ENCODE assay signal across 8 cellular contexts in the genomic region with DNA sequence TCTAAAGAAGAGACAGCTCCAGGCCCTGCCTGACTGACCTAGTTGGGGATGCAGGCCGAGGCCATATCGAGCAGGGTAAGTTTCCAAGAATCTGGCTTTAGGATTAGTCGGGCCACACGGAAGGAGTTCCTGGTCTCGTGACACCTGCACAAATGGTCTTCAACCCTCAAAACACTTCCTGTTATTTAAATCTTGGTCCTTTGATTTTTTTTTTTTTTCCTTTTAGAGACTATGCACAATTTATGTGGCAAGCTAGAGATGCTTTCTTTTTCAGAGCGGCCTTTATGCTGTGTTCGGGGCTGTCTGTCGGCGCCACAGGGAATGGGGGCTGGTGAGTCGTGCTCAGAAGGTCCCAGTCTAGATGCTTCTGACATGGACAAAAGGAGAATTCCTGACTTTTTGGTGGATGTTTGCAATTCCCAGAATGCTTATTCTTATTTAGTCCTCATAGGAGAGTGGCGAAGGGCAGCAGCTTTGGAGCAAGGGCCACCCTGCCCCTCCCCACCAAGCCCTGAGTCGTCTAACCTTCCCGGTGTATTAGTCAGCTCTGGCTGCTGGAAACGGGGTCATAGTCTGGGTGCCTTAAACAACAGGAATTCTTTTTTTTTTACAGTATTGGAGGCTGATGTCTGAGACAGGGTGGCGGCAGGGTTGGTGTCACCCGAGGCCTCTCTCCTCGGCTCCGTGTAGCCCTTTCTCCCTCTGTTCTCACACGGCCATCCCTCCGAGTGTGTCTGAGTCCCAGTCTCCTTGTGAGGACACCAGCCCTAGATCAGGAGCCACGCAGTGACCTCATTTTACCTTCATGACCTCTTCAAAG. TPM values are rescaled to one million over a fixed set of nuclear protein-coding genes. Genes with fewer than 3 reads are reported as not detected.
DNase-seq lines count a peak whose midpoint lies in the region; ATAC-seq and TF ChIP-seq lines count a peak whose summit lies in the region.

No MANE protein-coding gene starts in this region.

- no peak for ATAC-seq in stimulated activated effector memory CD8-positive, alpha-beta T cell treated with anti-CD3 and anti-CD28 coated beads, Interleukin-12 subunit alpha, Interleukin-12 subunit beta, amount 100 ng/mL, for 72 hours
- ATAC-seq in GM21717 (IDR thresholded peaks at IDR 0.05; ENCODE audit: unreplicated experiment), result no peak

- no peak overlapping the region for H3K27ac ChIP-seq in SJCRH30

- H3K27ac Mint-ChIP-seq in activated CD4-positive, alpha-beta memory T cell treated with anti-CD3 and anti-CD28 coated beads, Interleukin-2, amount 10 ng/mL, durations not matched to agents 7 days and 5 days, result peak overlapping the region; percentile 83
- peak overlapping the region; percentile 98 for H3K27ac Mint-ChIP-seq in stimulated activated effector memory CD8-positive, alpha-beta T cell treated with anti-CD3 and anti-CD28 coated beads, Interleukin-12 subunit alpha, Interleukin-12 subunit beta, amount 100 ng/mL, for 72 hours

- peaks cover 22% of the 10 kb centered on the region for H3K36me3 Mint-ChIP-seq in activated CD4-positive, alpha-beta memory T cell treated with anti-CD3 and anti-CD28 coated beads, Interleukin-2, amount 10 ng/mL, durations not matched to agents 7 days and 5 days (ENCODE audit: low read depth)
- peaks cover 36% of the 10 kb centered on the region for H3K36me3 Mint-ChIP-seq in stimulated activated effector memory CD8-positive, alpha-beta T cell treated with anti-CD3 and anti-CD28 coated beads, Interleukin-12 subunit alpha, Interleukin-12 subunit beta, amount 100 ng/mL, for 72 hours

- DNase-seq in HT1080 (ENCODE audit: low read depth) (peak; percentile 61), foreskin fibroblast (peak; percentile 34 to 71), DMS114 treated with DMSO at 0.1 percent for 48 hours (lab: John Stamatoyannopoulos, UW; ENCODE audit: unreplicated experiment) (no peak), GDM1 (lab: John Stamatoyannopoulos, UW) (no peak), SJCRH30 (no peak)
- DNase-seq in activated CD4-positive, alpha-beta memory T cell treated with anti-CD3 and anti-CD28 coated beads, Interleukin-2, amount 10 ng/mL, durations not matched to agents 7 days and 5 days, result peak; percentile 32
- peak in 1 of 2 donors; percentile 55 for DNase-seq in stimulated activated effector memory CD8-positive, alpha-beta T cell treated with anti-CD3 and anti-CD28 coated beads, Interleukin-12 subunit alpha, Interleukin-12 subunit beta, amount 100 ng/mL, for 72 hours (ENCODE audit: low spot score in 2 of 2)

- H3K4me1 Mint-ChIP-seq in activated CD4-positive, alpha-beta memory T cell treated with anti-CD3 and anti-CD28 coated beads, Interleukin-2, amount 10 ng/mL, durations not matched to agents 7 days and 5 days, result peaks cover 57% of the 10 kb centered on the region
- H3K4me1 Mint-ChIP-seq in stimulated activated effector memory CD8-positive, alpha-beta T cell treated with anti-CD3 and anti-CD28 coated beads, Interleukin-12 subunit alpha, Interleukin-12 subunit beta, amount 100 ng/mL, for 72 hours, result peaks cover 92% of the 10 kb centered on the region

- H3K9me3 Mint-ChIP-seq in activated CD4-positive, alpha-beta memory T cell treated with anti-CD3 and anti-CD28 coated beads, Interleukin-2, amount 10 ng/mL, durations not matched to agents 7 days and 5 days, result peaks cover 2% of the 10 kb centered on the region
- H3K9me3 Mint-ChIP-seq in stimulated activated effector memory CD8-positive, alpha-beta T cell treated with anti-CD3 and anti-CD28 coated beads, Interleukin-12 subunit alpha, Interleukin-12 subunit beta, amount 100 ng/mL, for 72 hours, result no peaks in the 10 kb centered on the region

- peak overlapping the region; percentile 79 for H3K4me3 Mint-ChIP-seq in activated CD4-positive, alpha-beta memory T cell treated with anti-CD3 and anti-CD28 coated beads, Interleukin-2, amount 10 ng/mL, durations not matched to agents 7 days and 5 days
- H3K4me3 Mint-ChIP-seq in stimulated activated effector memory CD8-positive, alpha-beta T cell treated with anti-CD3 and anti-CD28 coated beads, Interleukin-12 subunit alpha, Interleukin-12 subunit beta, amount 100 ng/mL, for 72 hours, result peak overlapping the region; percentile 96

- POLR2A ChIA-PET in activated CD4-positive, alpha-beta memory T cell treated with anti-CD3 and anti-CD28 coated beads, Interleukin-2, amount 10 ng/mL, durations not matched to agents 7 days and 5 days (lab: Charles Lee), result interaction anchor here (0.6 to 6.6 kb wide), 10 partner anchors 17 to 359 kb away, joined by 3 to 109 read pairs (median 4); partner anchors contain the start of gene HPCAL1

- CTCF ChIA-PET in activated CD4-positive, alpha-beta memory T cell treated with anti-CD3 and anti-CD28 coated beads, Interleukin-2, amount 10 ng/mL, durations not matched to agents 7 days and 5 days (lab: Charles Lee), result interaction anchor here (0.7 to 5.9 kb wide), 7 partner anchors 25 to 581 kb away, joined by 3 to 43 read pairs (median 4); partner anchors contain the start of gene HPCAL1

- no peaks in the 10 kb centered on the region for H3K27me3 Mint-ChIP-seq in activated CD4-positive, alpha-beta memory T cell treated with anti-CD3 and anti-CD28 coated beads, Interleukin-2, amount 10 ng/mL, durations not matched to agents 7 days and 5 days

- H3K27me3 ChIP-seq in SJCRH30, result no peaks in the 10 kb centered on the region

- TF ChIP-seq CTCF in foreskin fibroblast (IDR thresholded peaks at IDR 0.05; ENCODE audit: low read depth, low read length), result no peak

- H3K36me3 ChIP-seq in SJCRH30, result no peaks in the 10 kb centered on the region

- no peaks in the 10 kb centered on the region for H3K9me3 ChIP-seq in SJCRH30 (replicated peaks)

- H3K4me3 ChIP-seq in foreskin fibroblast (ENCODE audit: low read depth in 1 of 2, low read length in 2 of 2), result no peak overlapping the region
- no peak overlapping the region for H3K4me3 ChIP-seq in SJCRH30

- H3K4me1 ChIP-seq in SJCRH30, result peaks cover 40% of the 10 kb centered on the region

RNA-seq across cellular contexts. Expression of gene HPCAL1, which starts 27.4 kb away (rescaled TPM):
- total RNA-seq in HT1080 (2014; rRNA removed; shearing (Covaris generic)), result 158 and 201 TPM in 2 replicates
- 216 and 260 TPM in 2 replicates for polyA plus RNA-seq in HT1080 (2015; cell fraction: cytosol; rRNA removed)
- polyA plus RNA-seq in HT1080 (2015; cell fraction: nucleus; rRNA removed), result 106 and 112 TPM in 2 replicates
- total RNA-seq in activated CD4-positive, alpha-beta memory T cell treated with anti-CD3 and anti-CD28 coated beads, Interleukin-2, amount 10 ng/mL, durations not matched to agents 7 days and 5 days, result 10 to 100 TPM; 70.0 to 71.4 TPM
- 51.7 and 52.4 TPM in 2 replicates for total RNA-seq in SJCRH30 (2014; rRNA removed; shearing (Covaris generic))

Comparison
In these comparisons a context has a peak if more than half of its experiments do, and no peak if none do; other contexts are left out.
1. DNase-seq: peak in HT1080 (single experiment), activated CD4-positive, alpha-beta memory T cell treated with anti-CD3 and anti-CD28 coated beads, Interleukin-2, amount 10 ng/mL, durations not matched to agents 7 days and 5 days (single experiment) and foreskin fibroblast (2 of 2); none in DMS114 treated with DMSO at 0.1 percent for 48 hours (single experiment), GDM1 (single experiment) and SJCRH30 (0 of 2).